In the genomic region with DNA sequence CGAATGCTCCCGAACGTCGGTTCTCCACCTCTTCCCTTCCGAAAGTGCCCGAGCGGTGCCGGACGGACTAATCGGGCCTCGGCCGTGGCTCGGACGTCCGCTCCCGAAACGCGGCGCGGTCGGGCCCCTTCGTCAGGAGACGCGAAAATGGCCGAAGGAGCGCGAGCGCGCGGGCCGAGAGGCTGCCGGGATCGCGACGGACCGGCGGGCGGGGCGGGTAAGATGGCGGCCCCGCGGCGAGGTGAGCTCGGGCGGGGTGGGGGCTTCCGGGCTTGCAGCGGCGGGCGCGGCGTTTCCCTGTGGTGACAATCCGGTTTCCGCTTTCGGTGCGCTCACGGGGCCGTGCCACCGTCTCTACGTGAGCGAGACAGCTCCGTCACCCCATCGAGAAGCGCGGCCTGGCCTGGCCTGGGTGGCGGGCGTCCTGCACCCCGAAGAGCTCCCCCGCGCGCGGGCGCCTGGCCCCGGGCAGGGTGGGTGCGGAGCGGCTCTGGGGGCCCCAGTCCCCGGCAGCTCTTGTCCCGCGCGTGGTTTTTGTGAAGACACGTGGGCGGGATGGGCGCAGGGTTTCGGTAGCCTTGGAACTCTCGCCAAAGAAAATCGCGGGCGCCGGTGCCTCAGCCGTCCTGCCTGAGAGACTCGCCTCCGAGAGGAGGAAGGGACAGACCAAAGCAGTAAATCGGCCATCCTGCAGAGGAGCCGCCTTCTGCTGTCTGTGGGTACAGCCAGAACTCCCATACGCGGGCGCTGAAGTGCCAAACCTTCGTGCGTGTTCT, we compare ENCODE assay signal across 8 cellular contexts. TPM values are rescaled to one million over a fixed set of nuclear protein-coding genes. Genes with fewer than 3 reads are reported as not detected.
DNase-seq lines count a peak whose midpoint lies in the region; TF ChIP-seq lines count a peak whose summit lies in the region.

A gene (plus strand): TSS at position 211 of the 776 bp plus-strand sequence. CDS start 12 bp downstream, at position 223.

- no peaks in the 10 kb centered on the region for H3K9me3 ChIP-seq in CD4-positive, alpha-beta memory T cell (ENCODE audit: control insufficient read depth in 1 of 2, low read length in 2 of 2)
- no peaks in the 10 kb centered on the region for H3K9me3 ChIP-seq in endodermal cell (ENCODE audit: control insufficient read depth, low read length)

- 0 to 1% methylated on average over 50 to 98 of the region's 98 CpGs for WGBS in endodermal cell (ENCODE audit: insufficient coverage in 1 of 2, insufficient read length in 1 of 2), 2 experiments

- peak within 1 kb of the TSS; percentile 91 to 97 (median 95) for H3K27ac Mint-ChIP-seq in CD4-positive, alpha-beta memory T cell
- H3K27ac Mint-ChIP-seq in endodermal cell, result peak within 1 kb of the TSS; percentile 97

- intact Hi-C loops in CD4-positive, alpha-beta memory T cell (cut with micrococcal nuclease), result loop anchor here (1.0 to 5.0 kb wide), 8 partner anchors 28 to 692 kb away; a partner anchor contains a TSS

- H3K27me3 ChIP-seq in CD4-positive, alpha-beta memory T cell (ENCODE audit: insufficient read depth, low read length), result no peaks in the 10 kb centered on the region
- H3K27me3 ChIP-seq in endodermal cell (ENCODE audit: control insufficient read depth, insufficient read depth, low read length, poor library complexity, severe bottlenecking), result no peaks in the 10 kb centered on the region

- peak within 1 kb of the TSS; percentile 69 to 82 for H3K4me3 ChIP-seq in CD4-positive, alpha-beta memory T cell (ENCODE audit: low read length in 2 of 2)
- H3K4me3 ChIP-seq in endodermal cell (ENCODE audit: low read length), result peak within 1 kb of the TSS; percentile 88

- peak within 1 kb of the TSS; percentile 87 to 90 (median 88) for H3K4me3 Mint-ChIP-seq in CD4-positive, alpha-beta memory T cell
- peak within 1 kb of the TSS; percentile 76 for H3K4me3 Mint-ChIP-seq in endodermal cell

- CTCF ChIA-PET in CD4-positive, alpha-beta memory T cell (lab: Charles Lee; ENCODE audit: partially characterized antibody), result interaction anchor here (0.7 to 5.4 kb wide), 13 partner anchors 15 to 162 kb away, joined by 3 to 50 read pairs (median 4); a partner anchor contains a TSS

- H3K9me3 Mint-ChIP-seq in CD4-positive, alpha-beta memory T cell, result no peaks in the 10 kb centered on the region
- H3K9me3 Mint-ChIP-seq in endodermal cell, result no peaks in the 10 kb centered on the region

- no peak for TF ChIP-seq CTCF in GM20000 (IDR thresholded peaks at IDR 0.05; ENCODE audit: extremely low read depth, missing control alignments)
- TF ChIP-seq CTCF in endodermal cell (conservative IDR thresholded peaks at IDR 0.05), result no peak

- peaks cover 30 to 58% (median 45%) of the 10 kb centered on the region in 4 donors for H3K4me1 Mint-ChIP-seq in CD4-positive, alpha-beta memory T cell
- peaks cover 20% of the 10 kb centered on the region for H3K4me1 Mint-ChIP-seq in endodermal cell

- H3K36me3 ChIP-seq in CD4-positive, alpha-beta memory T cell (ENCODE audit: insufficient read depth, low read length), result no peaks in the 10 kb centered on the region
- H3K36me3 ChIP-seq in endodermal cell (ENCODE audit: control insufficient read depth, insufficient read depth, low read length), result no peaks in the 10 kb centered on the region

- H3K27ac ChIP-seq in CD4-positive, alpha-beta memory T cell (ENCODE audit: low read depth, low read length), result peak within 1 kb of the TSS; percentile 98
- H3K27ac ChIP-seq in endodermal cell (ENCODE audit: low read depth, low read length), result peak within 1 kb of the TSS; percentile 99

- no peaks in the 10 kb centered on the region for H3K27me3 Mint-ChIP-seq in CD4-positive, alpha-beta memory T cell
- H3K27me3 Mint-ChIP-seq in endodermal cell (ENCODE audit: insufficient read depth), result no peaks in the 10 kb centered on the region

- H3K36me3 Mint-ChIP-seq in CD4-positive, alpha-beta memory T cell, result peaks cover 0 to 14% of the 10 kb centered on the region in 2 donors
- peaks cover 8% of the 10 kb centered on the region for H3K36me3 Mint-ChIP-seq in endodermal cell (ENCODE audit: low read depth)

- H3K9ac ChIP-seq in endodermal cell (ENCODE audit: extremely low read depth, low read length, poor library complexity, severe bottlenecking), result peak within 1 kb of the TSS; percentile 91

- H3K4me1 ChIP-seq in CD4-positive, alpha-beta memory T cell (ENCODE audit: insufficient read depth, low read length), result peaks cover 56% of the 10 kb centered on the region
- H3K4me1 ChIP-seq in endodermal cell (ENCODE audit: control insufficient read depth, insufficient read depth, low read length), result peaks cover 5% of the 10 kb centered on the region

- peak; percentile 97 to 99 (median 99) for DNase-seq in CD4-positive, alpha-beta memory T cell
- DNase-seq in GM20000 (ENCODE audit: low spot score), result peak; percentile 96
- DNase-seq in HT1080 (ENCODE audit: low read depth), result peak; percentile 96
- peak; percentile 98 for DNase-seq in NOMO-1 treated with DMSO at 0.1 percent for 48 hours (lab: John Stamatoyannopoulos, UW; ENCODE audit: unreplicated experiment)
- peak; percentile 87 for DNase-seq in activated CD8-positive, alpha-beta memory T cell treated with anti-CD3 and anti-CD28 coated beads, Interleukin-2, amount 50 U/mL, for 1 hour (ENCODE audit: extremely low read depth)
- DNase-seq in endodermal cell, result peak; percentile 99
- DNase-seq in mesenteric fat pad (ENCODE audit: low spot score), result peak; percentile 100
- DNase-seq in stimulated activated CD8-positive, alpha-beta memory T cell treated with anti-CD3 and anti-CD28 coated beads, Interleukin-15, amount 100 ng/mL, for 24 hours (ENCODE audit: low read depth), result peak; percentile 89

- POLR2A ChIA-PET in CD4-positive, alpha-beta memory T cell (lab: Charles Lee; ENCODE audit: partially characterized antibody), result interaction anchor here (0.6 to 6.6 kb wide), 27 partner anchors 9 to 491 kb away, joined by 3 to 109 read pairs (median 4); a partner anchor contains a TSS

RNA-seq across cellular contexts. Expression of the gene that starts here (rescaled TPM):
- total RNA-seq in CD4-positive, alpha-beta memory T cell, result 10 to 100 TPM; 44.7 to 47.3 TPM
- 10 to 100 TPM; 27.0 to 32.6 TPM for polyA plus RNA-seq in CD4-positive, alpha-beta memory T cell
- total RNA-seq in HT1080 (2014; rRNA removed; shearing (Covaris generic)), result 23.6 and 27.9 TPM in 2 replicates
- 12.6 and 14.6 TPM in 2 replicates for polyA plus RNA-seq in HT1080 (2015; cell fraction: cytosol; rRNA removed)
- 27.2 and 38.0 TPM in 2 replicates for polyA plus RNA-seq in HT1080 (2015; cell fraction: nucleus; rRNA removed)
- total RNA-seq in endodermal cell (10 to 100 TPM; 13.2 to 19.1 TPM), mesenteric fat pad (14.6 TPM)
- 27.8 TPM for polyA plus RNA-seq in endodermal cell (2013, experiment 1 of 2)
- polyA plus RNA-seq in endodermal cell (2013, experiment 2 of 2), result 25.8 TPM

Comparison
In these comparisons a context has a peak if more than half of its experiments do, and no peak if none do; other contexts are left out.
1. Peak in every context shown above with its lines: DNase-seq, H3K4me3 ChIP-seq and H3K27ac ChIP-seq.